Comparison of ENCODE assay signal across 10 cellular contexts in the genomic region with DNA sequence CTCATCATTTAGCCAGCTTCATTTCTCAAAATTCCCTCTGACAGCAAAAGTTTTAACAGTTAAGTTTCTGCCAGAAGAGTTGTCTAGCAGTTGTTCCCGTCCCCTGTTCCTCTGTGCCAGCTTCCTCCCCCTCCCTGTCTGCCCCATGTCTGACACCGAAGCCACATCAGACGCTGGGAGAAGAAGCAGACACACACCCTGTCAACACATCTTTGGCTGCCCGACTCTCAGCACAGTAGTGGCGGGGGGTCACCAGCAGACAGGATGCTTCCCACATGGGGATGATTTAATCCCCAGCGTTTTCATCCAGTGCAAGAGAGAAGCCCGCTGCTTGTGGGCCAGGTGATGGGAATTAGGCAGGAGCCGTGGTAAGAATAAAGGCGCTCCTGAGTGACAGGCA.
DNase-seq lines count a peak whose midpoint lies in the region; ATAC-seq and TF ChIP-seq lines count a peak whose summit lies in the region.
"Had no signal": no experiment of that assay in that cellular context is flagged by ENCODE, and none has a peak within 500 bp of the region (broad histone marks: within the 10 kb centered on the region; RNA-seq: fewer than 3 reads in every experiment).

No MANE protein-coding gene starts in this region.

- no peaks in the 10 kb centered on the region for H3K36me3 ChIP-seq in tibial nerve
- H3K36me3 ChIP-seq in HAP-1 (replicated peaks) = no peaks in the 10 kb centered on the region
- no peaks in the 10 kb centered on the region for H3K36me3 ChIP-seq in MM.1S (replicated peaks; ENCODE audit: insufficient read depth, low read length)

- H3K27ac Mint-ChIP-seq in activated CD4-positive, alpha-beta memory T cell treated with anti-CD3 and anti-CD28 coated beads for 36 hours = peak overlapping the region; percentile 56
- no peak overlapping the region for H3K27ac Mint-ChIP-seq in activated CD4-positive, alpha-beta memory T cell treated with anti-CD3 and anti-CD28 coated beads, Interleukin-2, amount 10 ng/mL, durations not matched to agents 7 days and 5 days
- no peak overlapping the region for H3K27ac Mint-ChIP-seq in central memory CD8-positive, alpha-beta T cell (ENCODE audit: low read depth)
- H3K27ac Mint-ChIP-seq in naive thymus-derived CD8-positive, alpha-beta T cell = peak overlapping the region in 7 of 10 donors; percentile 11 to 74 (median 64)

- peak overlapping the region; percentile 46 for H3K4me3 Mint-ChIP-seq in activated CD4-positive, alpha-beta memory T cell treated with anti-CD3 and anti-CD28 coated beads for 36 hours
- H3K4me3 Mint-ChIP-seq in activated CD4-positive, alpha-beta memory T cell treated with anti-CD3 and anti-CD28 coated beads, Interleukin-2, amount 10 ng/mL, durations not matched to agents 7 days and 5 days = no peak overlapping the region
- H3K4me3 Mint-ChIP-seq in central memory CD8-positive, alpha-beta T cell = no peak overlapping the region
- peak overlapping the region; percentile 20 to 82 (median 62) for H3K4me3 Mint-ChIP-seq in naive thymus-derived CD8-positive, alpha-beta T cell

- POLR2A ChIA-PET in activated CD4-positive, alpha-beta memory T cell treated with anti-CD3 and anti-CD28 coated beads for 36 hours (lab: Charles Lee) = no interaction called here
- POLR2A ChIA-PET in activated CD4-positive, alpha-beta memory T cell treated with anti-CD3 and anti-CD28 coated beads, Interleukin-2, amount 10 ng/mL, durations not matched to agents 7 days and 5 days (lab: Charles Lee) = no interaction called here
- POLR2A ChIA-PET in naive thymus-derived CD8-positive, alpha-beta T cell (lab: Charles Lee) = no interaction called here

- 21 to 24% methylated on average over 9 of the region's 9 CpGs for WGBS in tibial nerve, 2 donors

- CTCF ChIA-PET in activated CD4-positive, alpha-beta memory T cell treated with anti-CD3 and anti-CD28 coated beads for 36 hours (lab: Charles Lee) = interaction anchor here (1.9 kb wide), 1 partner anchor 10 kb away, joined by 6 read pairs; no protein-coding TSS in a partner anchor
- CTCF ChIA-PET in activated CD4-positive, alpha-beta memory T cell treated with anti-CD3 and anti-CD28 coated beads, Interleukin-2, amount 10 ng/mL, durations not matched to agents 7 days and 5 days (lab: Charles Lee) = no interaction called here

- intact Hi-C loops in activated CD4-positive, alpha-beta memory T cell treated with anti-CD3 and anti-CD28 coated beads for 36 hours (cut with micrococcal nuclease) = loop anchor here (5.0 to 10.0 kb wide), 2 partner anchors 84 to 186 kb away; no protein-coding TSS in a partner anchor

- no peaks in the 10 kb centered on the region for H3K27me3 ChIP-seq in tibial nerve
- H3K27me3 ChIP-seq in HAP-1 (ENCODE audit: low read depth) = no peaks in the 10 kb centered on the region
- H3K27me3 ChIP-seq in MM.1S (replicated peaks; ENCODE audit: insufficient read depth, low read length) = no peaks in the 10 kb centered on the region

- TF ChIP-seq EP300 in tibial nerve (IDR thresholded peaks at IDR 0.05) = no peak

- no peaks in the 10 kb centered on the region for H4K20me1 ChIP-seq in MM.1S (ENCODE audit: insufficient read depth, low read length)

- in situ Hi-C loops in HAP-1 (cut with MboI; ENCODE audit: low sequenced_read_pairs) = no loop called here

- H3K9ac ChIP-seq in MM.1S (ENCODE audit: low read length) = no peak overlapping the region

- peak overlapping the region; percentile 7 to 81 (median 46) for H3K27ac ChIP-seq in tibial nerve
- no peak overlapping the region for H3K27ac ChIP-seq in MM.1S (ENCODE audit: low read length)

- peaks cover 20% of the 10 kb centered on the region for H3K9me3 Mint-ChIP-seq in activated CD4-positive, alpha-beta memory T cell treated with anti-CD3 and anti-CD28 coated beads for 36 hours
- H3K9me3 Mint-ChIP-seq in activated CD4-positive, alpha-beta memory T cell treated with anti-CD3 and anti-CD28 coated beads, Interleukin-2, amount 10 ng/mL, durations not matched to agents 7 days and 5 days = peaks cover 10% of the 10 kb centered on the region
- H3K9me3 Mint-ChIP-seq in central memory CD8-positive, alpha-beta T cell = peaks cover 5% of the 10 kb centered on the region
- peaks cover 0 to 28% (median 15%) of the 10 kb centered on the region in 9 donors for H3K9me3 Mint-ChIP-seq in naive thymus-derived CD8-positive, alpha-beta T cell

- H3K4me3 ChIP-seq in tibial nerve (no peak overlapping the region), HAP-1 (no peak overlapping the region), MM.1S (ENCODE audit: low read length) (no peak overlapping the region)

- no peaks in the 10 kb centered on the region for H3K9me2 ChIP-seq in MM.1S (replicated peaks; ENCODE audit: insufficient read depth, low read length)

- no peak overlapping the region for H2AFZ ChIP-seq in MM.1S (ENCODE audit: low read length)

- TF ChIP-seq CTCF in tibial nerve (IDR thresholded peaks at IDR 0.05) (no peak), MM.1S (IDR thresholded peaks at IDR 0.05; ENCODE audit: low read length) (no peak)

- H3K4me2 ChIP-seq in MM.1S (ENCODE audit: low read depth, low read length) = no peak overlapping the region

- peaks cover 34% of the 10 kb centered on the region for H3K4me1 Mint-ChIP-seq in activated CD4-positive, alpha-beta memory T cell treated with anti-CD3 and anti-CD28 coated beads for 36 hours (ENCODE audit: low read depth)
- H3K4me1 Mint-ChIP-seq in activated CD4-positive, alpha-beta memory T cell treated with anti-CD3 and anti-CD28 coated beads, Interleukin-2, amount 10 ng/mL, durations not matched to agents 7 days and 5 days = peaks cover 19% of the 10 kb centered on the region
- peaks cover 11% of the 10 kb centered on the region for H3K4me1 Mint-ChIP-seq in central memory CD8-positive, alpha-beta T cell
- H3K4me1 Mint-ChIP-seq in naive thymus-derived CD8-positive, alpha-beta T cell = peaks cover 10 to 22% (median 18%) of the 10 kb centered on the region in 4 donors

- peak; percentile 85 for ATAC-seq in central memory CD8-positive, alpha-beta T cell (replicated peaks; ENCODE audit: extremely low read depth, poor library complexity, severe bottlenecking)
- peak; percentile 99 for ATAC-seq in naive thymus-derived CD8-positive, alpha-beta T cell
- ATAC-seq: HCT116 had no signal

- peaks cover 21% of the 10 kb centered on the region for H3K27me3 Mint-ChIP-seq in activated CD4-positive, alpha-beta memory T cell treated with anti-CD3 and anti-CD28 coated beads for 36 hours
- H3K27me3 Mint-ChIP-seq in activated CD4-positive, alpha-beta memory T cell treated with anti-CD3 and anti-CD28 coated beads, Interleukin-2, amount 10 ng/mL, durations not matched to agents 7 days and 5 days = peaks cover 14% of the 10 kb centered on the region
- peaks cover 68% of the 10 kb centered on the region for H3K27me3 Mint-ChIP-seq in central memory CD8-positive, alpha-beta T cell
- peaks cover 0 to 10% (median 5%) of the 10 kb centered on the region in 5 donors for H3K27me3 Mint-ChIP-seq in naive thymus-derived CD8-positive, alpha-beta T cell

- H3K36me3 Mint-ChIP-seq in activated CD4-positive, alpha-beta memory T cell treated with anti-CD3 and anti-CD28 coated beads for 36 hours = peaks cover 10% of the 10 kb centered on the region
- peaks cover 3% of the 10 kb centered on the region for H3K36me3 Mint-ChIP-seq in activated CD4-positive, alpha-beta memory T cell treated with anti-CD3 and anti-CD28 coated beads, Interleukin-2, amount 10 ng/mL, durations not matched to agents 7 days and 5 days (ENCODE audit: low read depth)
- peaks cover 2% of the 10 kb centered on the region for H3K36me3 Mint-ChIP-seq in central memory CD8-positive, alpha-beta T cell (ENCODE audit: insufficient read depth)
- peaks cover 0 to 20% (median 18%) of the 10 kb centered on the region in 3 donors for H3K36me3 Mint-ChIP-seq in naive thymus-derived CD8-positive, alpha-beta T cell

- no peak for TF ChIP-seq POLR2A in tibial nerve (IDR thresholded peaks at IDR 0.05)

- no peaks in the 10 kb centered on the region for H3F3A ChIP-seq in MM.1S (ENCODE audit: insufficient read depth, low read length)

- no peaks in the 10 kb centered on the region for H3K79me2 ChIP-seq in MM.1S (ENCODE audit: low read length)

- peaks cover 0 to 23% (median 4%) of the 10 kb centered on the region in 4 donors for H3K4me1 ChIP-seq in tibial nerve
- H3K4me1 ChIP-seq in HAP-1 = no peaks in the 10 kb centered on the region
- no peaks in the 10 kb centered on the region for H3K4me1 ChIP-seq in MM.1S (ENCODE audit: low read length)

- H3K9me3 ChIP-seq in tibial nerve = peaks cover 0 to 22% (median 0%) of the 10 kb centered on the region in 4 donors
- H3K9me3 ChIP-seq in HAP-1 = no peaks in the 10 kb centered on the region; the same call in 1 of the 2 replicates
- no peaks in the 10 kb centered on the region for H3K9me3 ChIP-seq in MM.1S (replicated peaks; ENCODE audit: insufficient read depth, low read length)

- DNase-seq in activated CD4-positive, alpha-beta memory T cell treated with anti-CD3 and anti-CD28 coated beads for 36 hours = peak; percentile 46
- DNase-seq in activated CD4-positive, alpha-beta memory T cell treated with anti-CD3 and anti-CD28 coated beads, Interleukin-2, amount 10 ng/mL, durations not matched to agents 7 days and 5 days = no peak
- peak in 1 of 2 donors; percentile 20 for DNase-seq in central memory CD8-positive, alpha-beta T cell (ENCODE audit: low spot score in 2 of 2)
- peak; percentile 14 to 76 (median 46) for DNase-seq in naive thymus-derived CD8-positive, alpha-beta T cell
- DNase-seq in tibial nerve (ENCODE audit: low spot score in 2 of 2) (peak in 1 of 2 donors; percentile 28), HAP-1 (ENCODE audit: low spot score in 2 of 2) (no peak), DMS 273 (lab: John Stamatoyannopoulos, UW; ENCODE audit: unreplicated experiment) (no peak), MM.1S (no peak)
- DNase-seq: NCI-H446 treated with DMSO at 0.1 percent for 48 hours had no signal

Comparison
In these comparisons a context has a peak if more than half of its experiments do, and no peak if none do; other contexts are left out.
1. DNase-seq: peak in activated CD4-positive, alpha-beta memory T cell treated with anti-CD3 and anti-CD28 coated beads for 36 hours (single experiment) and naive thymus-derived CD8-positive, alpha-beta T cell (10 of 10); none in activated CD4-positive, alpha-beta memory T cell treated with anti-CD3 and anti-CD28 coated beads, Interleukin-2, amount 10 ng/mL, durations not matched to agents 7 days and 5 days (single experiment), HAP-1 (0 of 2), DMS 273 (single experiment) and MM.1S (single experiment).
2. H3K27ac Mint-ChIP-seq: peak in activated CD4-positive, alpha-beta memory T cell treated with anti-CD3 and anti-CD28 coated beads for 36 hours (single experiment) and naive thymus-derived CD8-positive, alpha-beta T cell (7 of 10); none in activated CD4-positive, alpha-beta memory T cell treated with anti-CD3 and anti-CD28 coated beads, Interleukin-2, amount 10 ng/mL, durations not matched to agents 7 days and 5 days (single experiment) and central memory CD8-positive, alpha-beta T cell (single experiment).
3. H3K4me3 Mint-ChIP-seq: peak in activated CD4-positive, alpha-beta memory T cell treated with anti-CD3 and anti-CD28 coated beads for 36 hours (single experiment) and naive thymus-derived CD8-positive, alpha-beta T cell (10 of 10); none in activated CD4-positive, alpha-beta memory T cell treated with anti-CD3 and anti-CD28 coated beads, Interleukin-2, amount 10 ng/mL, durations not matched to agents 7 days and 5 days (single experiment) and central memory CD8-positive, alpha-beta T cell (single experiment).